In the genomic region with DNA sequence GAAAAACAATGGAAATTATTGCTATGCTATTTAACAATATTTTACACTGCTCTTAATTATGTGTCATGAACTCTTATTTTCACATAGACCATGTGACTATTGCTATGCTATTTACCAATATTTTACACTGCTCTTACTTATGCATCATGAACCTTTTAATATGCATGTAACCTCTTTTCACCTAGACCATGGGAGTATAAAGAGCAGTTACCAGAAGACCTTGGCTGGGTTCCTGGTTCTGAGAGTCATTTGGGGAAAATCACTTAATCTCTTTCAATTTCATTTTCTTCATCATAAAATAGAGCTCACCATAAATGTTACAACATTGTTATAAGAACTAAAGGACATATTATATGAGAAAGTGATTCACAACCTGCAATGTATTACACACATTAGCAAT, we compare ENCODE assay signal across 18 cellular contexts.
DNase-seq lines count a peak whose midpoint lies in the region; ATAC-seq and TF ChIP-seq lines count a peak whose summit lies in the region.
"Had no signal": no experiment of that assay in that cellular context is flagged by ENCODE, and none has a peak within 500 bp of the region (broad histone marks: within the 10 kb centered on the region; RNA-seq: fewer than 3 reads in every experiment).

No MANE protein-coding gene starts in this region.

- ATAC-seq in GM21367 (IDR thresholded peaks at IDR 0.05; ENCODE audit: unreplicated experiment) (no peak), HG02973 (IDR thresholded peaks at IDR 0.05; ENCODE audit: unreplicated experiment) (no peak)
- ATAC-seq: A549 had no signal

- H3K4me2 ChIP-seq in smooth muscle cell = no peak overlapping the region
- H3K4me2 ChIP-seq: A549 had no signal

- TF ChIP-seq CTCF in astrocyte of the cerebellum (IDR thresholded peaks at IDR 0.05; ENCODE audit: low read depth, low read length, missing control alignments) = no peak
- TF ChIP-seq CTCF in retinal pigment epithelial cell (conservative IDR thresholded peaks at IDR 0.05; ENCODE audit: low read depth, low read length) = no peak
- no peak for TF ChIP-seq CTCF in smooth muscle cell (IDR thresholded peaks at IDR 0.05; ENCODE audit: borderline replicate concordance, insufficient read depth, poor library complexity, severe bottlenecking)

- H3K27ac ChIP-seq in smooth muscle cell (ENCODE audit: low read depth) = no peak overlapping the region
- H3K27ac ChIP-seq: 22Rv1, A549, C4-2B, GM23248 had no signal

- H2AFZ ChIP-seq in smooth muscle cell (ENCODE audit: low read depth) = no peak overlapping the region
- H2AFZ ChIP-seq: GM23248 had no signal

- H3K4me3 ChIP-seq in astrocyte of the cerebellum (ENCODE audit: low read depth, low read length) = no peak overlapping the region
- no peak overlapping the region for H3K4me3 ChIP-seq in retinal pigment epithelial cell (ENCODE audit: low read length)
- no peak overlapping the region for H3K4me3 ChIP-seq in smooth muscle cell
- H3K4me3 ChIP-seq: A549, GM23248 had no signal

- H3K79me2 ChIP-seq in smooth muscle cell (ENCODE audit: low read depth) = no peaks in the 10 kb centered on the region

- DNase-seq in DMS79 treated with DMSO at 0.1 percent for 48 hours (lab: John Stamatoyannopoulos, UW) = peak; percentile 15
- DNase-seq in DMS79 (lab: John Stamatoyannopoulos, UW) = no peak
- peak; percentile 92 for DNase-seq in astrocyte of the cerebellum (ENCODE audit: low read depth)
- DNase-seq in medulla oblongata (ENCODE audit: extremely low spot score) = peak; percentile 47
- peak; percentile 75 for DNase-seq in retinal pigment epithelial cell (ENCODE audit: low read depth)
- DNase-seq in smooth muscle cell (lab: John Stamatoyannopoulos, UW; ENCODE audit: unreplicated experiment) = no peak
- DNase-seq: AML-193; Caco-2; CD4-positive, alpha-beta T cell; GF-D8; GM23248; HCEC 1CT; IMR-90 had no signal

- H4K20me1 ChIP-seq in smooth muscle cell (ENCODE audit: low read depth) = no peaks in the 10 kb centered on the region

- no peaks in the 10 kb centered on the region for H3F3A ChIP-seq in smooth muscle cell (ENCODE audit: low read depth)

- H3K9me3 ChIP-seq in smooth muscle cell (replicated peaks; ENCODE audit: low read depth) = no peaks in the 10 kb centered on the region
- H3K9me3 ChIP-seq: A549, Caco-2 had no signal

- in situ Hi-C loops in astrocyte of the cerebellum (cut with HindIII; ENCODE audit: low sequenced_read_pairs) = no loop called here

- no peaks in the 10 kb centered on the region for H3K36me3 ChIP-seq in smooth muscle cell (ENCODE audit: low read depth)

- no peaks in the 10 kb centered on the region for H3K27me3 ChIP-seq in smooth muscle cell (ENCODE audit: low read depth)

- H3K4me1 ChIP-seq in smooth muscle cell (ENCODE audit: low read depth) = no peaks in the 10 kb centered on the region
- H3K4me1 ChIP-seq: A549, Caco-2 had no signal

- no peak overlapping the region for H3K9ac ChIP-seq in smooth muscle cell (ENCODE audit: low read depth)
- H3K9ac ChIP-seq: GM23248 had no signal

Comparison
In these comparisons a context has a peak if more than half of its experiments do, and no peak if none do; other contexts are left out.
1. DNase-seq: peak in DMS79 treated with DMSO at 0.1 percent for 48 hours (single experiment), astrocyte of the cerebellum (single experiment), medulla oblongata (single experiment) and retinal pigment epithelial cell (single experiment); none in DMS79 (single experiment) and smooth muscle cell (single experiment).